In the genomic region with DNA sequence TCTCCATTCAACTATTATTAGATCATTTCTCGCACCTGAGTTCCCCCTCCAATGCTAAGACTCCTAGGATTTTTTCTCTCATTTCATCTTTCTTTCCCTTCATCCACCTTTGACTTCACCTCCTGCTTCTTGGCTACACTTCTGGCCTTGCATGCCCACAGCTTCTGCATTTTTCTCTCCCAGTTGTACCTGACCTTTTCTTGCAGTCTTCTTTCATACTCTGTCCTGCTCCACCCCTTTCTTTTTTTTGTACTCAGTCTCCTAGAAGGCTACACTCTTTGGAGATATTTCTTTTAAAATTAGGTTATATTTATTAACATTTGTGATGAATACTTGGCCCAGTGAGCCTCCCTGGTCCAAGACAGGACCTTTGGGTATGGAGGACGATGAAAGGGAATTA, we compare ENCODE assay signal across 26 cellular contexts.
DNase-seq lines count a peak whose midpoint lies in the region; ATAC-seq and TF ChIP-seq lines count a peak whose summit lies in the region.
"Had no signal": no experiment of that assay in that cellular context is flagged by ENCODE, and none has a peak within 500 bp of the region (broad histone marks: within the 10 kb centered on the region; RNA-seq: fewer than 3 reads in every experiment).

No MANE protein-coding gene starts in this region.

- DNase-seq in dorsolateral prefrontal cortex, result no peak
- DNase-seq in NCI-H774 (lab: John Stamatoyannopoulos, UW), result no peak
- DNase-seq in foreskin keratinocyte, result no peak
- DNase-seq: AML-193; CD4-positive, alpha-beta T cell; COR-L47; DMS53; GM23248; H9; HFFc6; NCI-H1048; NCI-H1417; NCI-H1694 treated with DMSO at 0.1 percent for 48 hours; NCI-H2081; NCI-H2171; NCI-H226; NCI-H510A treated with DMSO at 0.1 percent for 48 hours; SIG-M5; SK-N-SH had no signal

- H3K4me3 ChIP-seq in dorsolateral prefrontal cortex (no peak overlapping the region), muscle layer of duodenum (ENCODE audit: low read depth in 1 of 2, low read length in 2 of 2) (no peak overlapping the region), rectal smooth muscle tissue (ENCODE audit: low read length) (no peak overlapping the region)
- H3K4me3 ChIP-seq: A549; BLaER1 treated with 17β-estradiol and CSF1 and Interleukin-3, amounts not matched to agents 10 nM and 100 nM; GM23248 had no signal

- H3K9ac ChIP-seq in rectal smooth muscle tissue (ENCODE audit: low read length), result no peak overlapping the region
- H3K9ac ChIP-seq: BLaER1 treated with 17β-estradiol and CSF1 and Interleukin-3, amounts not matched to agents 10 nM and 100 nM; GM23248; KMS-11; SK-N-SH had no signal

- intact Hi-C loops in dorsolateral prefrontal cortex (cut with DNase I), result no loop called here

- H3K36me3 ChIP-seq in muscle layer of duodenum (ENCODE audit: control insufficient read depth in 1 of 2, insufficient read depth in 2 of 2, low read length in 2 of 2) (no peaks in the 10 kb centered on the region), rectal smooth muscle tissue (ENCODE audit: control insufficient read depth, insufficient read depth, low read length) (no peaks in the 10 kb centered on the region)
- H3K36me3 ChIP-seq: BLaER1 treated with 17β-estradiol and CSF1 and Interleukin-3, amounts not matched to agents 10 nM and 100 nM had no signal

- H3K27ac ChIP-seq in dorsolateral prefrontal cortex (peak overlapping the region in 43 of 59 donors; percentile 2 to 82 (median 51)), muscle layer of duodenum (ENCODE audit: low read length) (peak overlapping the region; percentile 25), rectal smooth muscle tissue (ENCODE audit: low read depth, low read length) (peak overlapping the region; percentile 63), foreskin keratinocyte (no peak overlapping the region)
- H3K27ac ChIP-seq: A549; BLaER1 treated with 17β-estradiol and CSF1 and Interleukin-3, amounts not matched to agents 10 nM and 100 nM; GM23248; KMS-11 had no signal

- no peak for ATAC-seq in HG02642 (IDR thresholded peaks at IDR 0.05; ENCODE audit: poor library complexity, unreplicated experiment)
- no peak for ATAC-seq in GM18502 (IDR thresholded peaks at IDR 0.05; ENCODE audit: poor library complexity, unreplicated experiment)
- ATAC-seq in foreskin keratinocyte, result no peak
- ATAC-seq: A549 had no signal

- H3K27me3 ChIP-seq in dorsolateral prefrontal cortex (no peaks in the 10 kb centered on the region), muscle layer of duodenum (ENCODE audit: low read depth, low read length) (no peaks in the 10 kb centered on the region), rectal smooth muscle tissue (ENCODE audit: control insufficient read depth, insufficient read depth, low read length) (no peaks in the 10 kb centered on the region), foreskin keratinocyte (no peaks in the 10 kb centered on the region)
- H3K27me3 ChIP-seq: BLaER1 treated with 17β-estradiol and CSF1 and Interleukin-3, amounts not matched to agents 10 nM and 100 nM had no signal

- TF ChIP-seq CTCF in dorsolateral prefrontal cortex (IDR thresholded peaks at IDR 0.05 in 54 of 56, conservative IDR thresholded peaks at IDR 0.05 in 2 of 56; ENCODE audit: low read depth in 1 of 56, partially characterized antibody in 56 of 56) (no peak), foreskin keratinocyte (conservative IDR thresholded peaks at IDR 0.05) (no peak)

- H3K4me1 ChIP-seq in muscle layer of duodenum (ENCODE audit: control insufficient read depth in 1 of 2, insufficient read depth in 2 of 2, low read length in 2 of 2) (peaks cover 0 to 5% of the 10 kb centered on the region in 2 donors), rectal smooth muscle tissue (ENCODE audit: control insufficient read depth, insufficient read depth, low read length) (peaks cover 23% of the 10 kb centered on the region), foreskin keratinocyte (no peaks in the 10 kb centered on the region)

- H3K9me3 ChIP-seq in muscle layer of duodenum (ENCODE audit: control insufficient read depth in 1 of 2, low read length in 2 of 2), result no peaks in the 10 kb centered on the region
- H3K9me3 ChIP-seq: A549; BLaER1 treated with 17β-estradiol and CSF1 and Interleukin-3, amounts not matched to agents 10 nM and 100 nM; SK-N-SH had no signal
